Comparison of ENCODE assay signal across 26 cellular contexts in the genomic region with DNA sequence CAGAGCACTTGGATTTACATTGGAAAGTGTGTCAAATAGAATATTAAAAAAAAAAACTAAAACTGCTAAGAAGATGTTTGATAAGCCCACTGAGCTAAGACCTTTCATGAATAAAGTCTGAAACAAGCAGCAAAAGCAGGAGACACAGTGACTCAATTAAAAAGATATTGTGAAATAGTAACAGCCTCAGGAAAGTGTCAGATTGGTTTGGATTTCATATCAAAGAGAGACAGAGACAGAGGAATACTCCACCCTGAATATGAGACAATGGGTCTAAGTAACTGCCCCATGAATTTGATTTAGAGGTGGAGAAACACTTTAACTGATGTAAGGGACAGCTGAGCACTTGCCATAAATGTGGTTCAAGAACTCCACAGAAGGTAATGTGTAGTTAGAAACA.
"Had no signal": no experiment of that assay in that cellular context is flagged by ENCODE, and none has a peak within 500 bp of the region (broad histone marks: within the 10 kb centered on the region; RNA-seq: fewer than 3 reads in every experiment).

No MANE protein-coding gene starts in this region.

- ATAC-seq: left lobe of liver; naive thymus-derived CD4-positive, alpha-beta T cell; stimulated activated memory B cell treated with anti-CD40 and anti-IgM and Interleukin-4, amounts not matched to agents 10 μg/mL and 1 μg/mL and 100 μg/mL, for 72 hours; stimulated activated naive CD8-positive, alpha-beta T cell treated with anti-CD3 and anti-CD28 coated beads, Interleukin-15, Interleukin-2, amounts not matched to agents 100 U/mL and 50 U/mL, for 24 hours had no signal

- H3K4me3 ChIP-seq: coronary artery, lung, neural progenitor cell, prostate gland, right atrium auricular region, sigmoid colon, testis, tibial artery had no signal

- H3K36me3 ChIP-seq: neural progenitor cell, prostate gland, right atrium auricular region, sigmoid colon, tibial artery had no signal

- H3K27me3 ChIP-seq: neural progenitor cell, right atrium auricular region, sigmoid colon, testis, tibial artery had no signal

- H3K27ac Mint-ChIP-seq: naive thymus-derived CD4-positive, alpha-beta T cell; nephron; neural progenitor cell; stimulated activated memory B cell treated with anti-CD40 and anti-IgM and Interleukin-4, amounts not matched to agents 10 μg/mL and 1 μg/mL and 100 μg/mL, for 72 hours; type B pancreatic cell had no signal

- H3K4me3 Mint-ChIP-seq: naive thymus-derived CD4-positive, alpha-beta T cell; nephron; neural progenitor cell; stimulated activated memory B cell treated with anti-CD40 and anti-IgM and Interleukin-4, amounts not matched to agents 10 μg/mL and 1 μg/mL and 100 μg/mL, for 72 hours; type B pancreatic cell had no signal

- H3K4me2 ChIP-seq: neural progenitor cell had no signal

- H3K4me1 ChIP-seq: neural progenitor cell, prostate gland, right atrium auricular region, sigmoid colon, testis, tibial artery had no signal

- H3K9me3 ChIP-seq: prostate gland, right atrium auricular region, sigmoid colon, testis, tibial artery had no signal

- H3K36me3 Mint-ChIP-seq: naive thymus-derived CD4-positive, alpha-beta T cell; neural progenitor cell; stimulated activated memory B cell treated with anti-CD40 and anti-IgM and Interleukin-4, amounts not matched to agents 10 μg/mL and 1 μg/mL and 100 μg/mL, for 72 hours; type B pancreatic cell had no signal

- H3K9ac ChIP-seq: neural progenitor cell had no signal

- H2AFZ ChIP-seq: neural progenitor cell had no signal

- DNase-seq: dermis blood vessel endothelial cell; effector memory CD4-positive, alpha-beta T cell; erythroblast; head of caudate nucleus; kidney; mesenchymal stem cell; midbrain; naive thymus-derived CD4-positive, alpha-beta T cell; sigmoid colon; stimulated activated CD4-positive, alpha-beta T cell treated with anti-CD3 and anti-CD28 coated beads, Interleukin-2, amount 100 ng/mL, for 24 hours; stimulated activated CD4-positive, alpha-beta T cell treated with anti-CD3 and anti-CD28 coated beads, Interleukin-4, amount 100 ng/mL, for 24 hours; stimulated activated naive CD8-positive, alpha-beta T cell treated with anti-CD3 and anti-CD28 coated beads, Interleukin-15, Interleukin-2, amounts not matched to agents 100 U/mL and 50 U/mL, for 24 hours; substantia nigra; testis; tibial artery had no signal

- H3K27me3 Mint-ChIP-seq: naive thymus-derived CD4-positive, alpha-beta T cell; stimulated activated memory B cell treated with anti-CD40 and anti-IgM and Interleukin-4, amounts not matched to agents 10 μg/mL and 1 μg/mL and 100 μg/mL, for 72 hours; type B pancreatic cell had no signal

- H3K4me1 Mint-ChIP-seq: naive thymus-derived CD4-positive, alpha-beta T cell; nephron; stimulated activated memory B cell treated with anti-CD40 and anti-IgM and Interleukin-4, amounts not matched to agents 10 μg/mL and 1 μg/mL and 100 μg/mL, for 72 hours had no signal

- FAIRE-seq: endothelial cell of umbilical vein, frontal cortex, kidney had no signal

- H3K27ac ChIP-seq: coronary artery, neural progenitor cell, prostate gland, right atrium auricular region, sigmoid colon, testis, tibial artery had no signal

- H3K9me3 Mint-ChIP-seq: nephron, neural progenitor cell, type B pancreatic cell had no signal
